In the genomic region with DNA sequence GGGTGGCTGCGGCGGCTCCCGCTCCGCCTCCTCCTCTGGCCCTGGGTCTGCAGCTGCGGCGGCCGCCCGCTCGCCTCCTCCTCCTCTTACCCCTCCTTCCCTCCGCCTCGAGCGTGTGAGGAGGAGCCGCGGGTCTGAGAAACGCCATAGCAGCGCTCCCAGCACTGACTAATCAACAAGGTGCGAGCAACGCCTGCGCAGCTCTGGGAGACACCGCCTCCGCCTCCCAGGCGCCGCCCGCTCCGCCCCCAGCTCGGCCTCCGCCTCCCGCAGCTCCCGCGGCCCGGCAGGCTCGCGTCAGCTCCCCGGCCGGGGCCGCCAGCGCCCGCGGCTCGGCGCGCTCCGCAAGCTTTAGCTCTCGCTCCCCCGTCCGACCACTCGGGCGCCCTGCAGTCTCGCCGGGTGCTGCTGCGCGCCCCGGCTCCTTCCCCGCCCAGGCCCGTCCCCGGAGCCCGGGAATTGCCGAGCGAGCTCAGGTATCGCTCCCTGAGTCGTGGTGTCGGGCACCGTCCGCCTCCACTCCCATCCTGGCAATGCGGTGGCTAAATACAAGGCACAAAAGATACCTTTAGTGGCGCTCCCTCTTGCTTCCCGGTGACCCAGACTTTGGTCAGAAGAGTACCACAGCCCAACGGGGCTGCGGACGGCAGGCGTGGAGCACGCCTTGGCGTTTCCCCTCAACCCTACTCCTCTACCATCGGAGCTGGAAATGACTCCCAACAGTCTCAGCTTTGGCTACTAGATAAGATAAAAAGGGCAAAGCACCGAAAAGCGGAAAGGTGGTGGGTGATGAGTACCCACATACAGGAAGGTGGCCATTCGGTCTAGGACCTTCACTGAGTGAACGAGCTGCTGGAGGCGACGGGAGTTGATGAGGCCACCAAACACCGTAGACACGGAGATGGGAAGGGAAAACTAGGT, we compare ENCODE assay signal across 8 cellular contexts. TPM values are rescaled to one million over a fixed set of nuclear protein-coding genes. Genes with fewer than 3 reads are reported as not detected.
A peak's percentile ranks its signal among the peaks of the same experiment; 100 is the strongest.
DNase-seq lines count a peak whose midpoint lies in the region; ATAC-seq, FAIRE-seq and TF ChIP-seq lines count a peak whose summit lies in the region.

GAREM1 (minus strand) TSS at position 170 of the 921 bp plus-strand sequence. CDS start 454 bp downstream, outside the sequence.

- peak within 1 kb of the TSS; percentile 86 to 95 for H3K27ac ChIP-seq in coronary artery

- H3K9me3 ChIP-seq in BE2C = no peaks in the 10 kb centered on the region

- intact Hi-C loops in activated CD4-positive, alpha-beta T cell treated with anti-CD3 and anti-CD28 coated beads, Interleukin-2, amount 10 ng/mL, durations not matched to agents 24 days and 14 days (cut with micrococcal nuclease) = loop anchor here (1.0 to 5.0 kb wide), 3 partner anchors 60 to 312 kb away; no protein-coding TSS in a partner anchor

- H3K4me3 ChIP-seq in BE2C (ENCODE audit: low read depth, low read length) (peak within 1 kb of the TSS; percentile 35), coronary artery (peak within 1 kb of the TSS; percentile 98)

- peaks cover 17% of the 10 kb centered on the region for H3K27me3 ChIP-seq in BE2C

- peaks cover 16% of the 10 kb centered on the region for H3K4me1 Mint-ChIP-seq in activated CD4-positive, alpha-beta T cell treated with anti-CD3 and anti-CD28 coated beads, Interleukin-2, amount 10 ng/mL, durations not matched to agents 24 days and 14 days

- DNase-seq in BE2C = peak; percentile 78
- DNase-seq in GM19239 (ENCODE audit: insufficient read length, low spot score) = peak; percentile 96
- peak; percentile 98 for DNase-seq in NCI-H510A treated with DMSO at 0.1 percent for 48 hours (lab: John Stamatoyannopoulos, UW)
- peak; percentile 95 for DNase-seq in activated CD4-positive, alpha-beta T cell treated with anti-CD3 and anti-CD28 coated beads, Interleukin-2, amount 10 ng/mL, durations not matched to agents 24 days and 14 days
- peak; percentile 97 for DNase-seq in coronary artery (ENCODE audit: low spot score)
- DNase-seq in left kidney (ENCODE audit: low read depth, low spot score) = peak; percentile 99
- peak; percentile 64 to 82 for DNase-seq in stimulated activated CD4-positive, alpha-beta T cell treated with anti-CD3 and anti-CD28 coated beads, Interleukin-2, amount 100 ng/mL, for 24 hours

- peaks cover 60% of the 10 kb centered on the region for H3K27me3 Mint-ChIP-seq in activated CD4-positive, alpha-beta T cell treated with anti-CD3 and anti-CD28 coated beads, Interleukin-2, amount 10 ng/mL, durations not matched to agents 24 days and 14 days

- TF ChIP-seq CTCF in BE2C (IDR thresholded peaks at IDR 0.05; ENCODE audit: low read depth, low read length) (no peak), coronary artery (IDR thresholded peaks at IDR 0.05) (peak; percentile 58)

- peak; percentile 95 for ATAC-seq in HG03442 (IDR thresholded peaks at IDR 0.05; ENCODE audit: unreplicated experiment)

- H3K9me3 Mint-ChIP-seq in activated CD4-positive, alpha-beta T cell treated with anti-CD3 and anti-CD28 coated beads, Interleukin-2, amount 10 ng/mL, durations not matched to agents 24 days and 14 days = no peaks in the 10 kb centered on the region

- peak within 1 kb of the TSS; percentile 78 for H3K4me3 Mint-ChIP-seq in activated CD4-positive, alpha-beta T cell treated with anti-CD3 and anti-CD28 coated beads, Interleukin-2, amount 10 ng/mL, durations not matched to agents 24 days and 14 days

- FAIRE-seq in GM19239 (lab: Jason Lieb, UNC) = no peak

- no peaks in the 10 kb centered on the region for H3K4me1 ChIP-seq in BE2C

- no peaks in the 10 kb centered on the region for H3K36me3 ChIP-seq in BE2C

- no peaks in the 10 kb centered on the region for H3K36me3 Mint-ChIP-seq in activated CD4-positive, alpha-beta T cell treated with anti-CD3 and anti-CD28 coated beads, Interleukin-2, amount 10 ng/mL, durations not matched to agents 24 days and 14 days (ENCODE audit: low read depth)

- H3K27ac Mint-ChIP-seq in activated CD4-positive, alpha-beta T cell treated with anti-CD3 and anti-CD28 coated beads, Interleukin-2, amount 10 ng/mL, durations not matched to agents 24 days and 14 days = no peak within 1 kb of the TSS

RNA-seq across cellular contexts. Expression of gene GAREM1, which starts in this region (rescaled TPM):
- 0.40 TPM for polyA plus RNA-seq in BE2C (2012; ENCODE audit: insufficient read depth, insufficient read length, low read depth)
- not detected in 2 replicates for total RNA-seq in activated CD4-positive, alpha-beta T cell treated with anti-CD3 and anti-CD28 coated beads, Interleukin-2, amount 10 ng/mL, durations not matched to agents 24 days and 14 days

Comparison
In these comparisons a context has a peak if more than half of its experiments do, and no peak if none do; other contexts are left out.
1. Peak in every context shown above with its lines: DNase-seq, ATAC-seq, H3K4me3 ChIP-seq and H3K27ac ChIP-seq.
2. Peak in DNase-seq in activated CD4-positive, alpha-beta T cell treated with anti-CD3 and anti-CD28 coated beads, Interleukin-2, amount 10 ng/mL, durations not matched to agents 24 days and 14 days; RNA of the gene not detected or under 1 TPM.